ENCODE assay signal across 25 cellular contexts in genomic region chr20:16474342-16474741, GRCh38.
DNase-seq lines count a peak whose midpoint lies in the region; ATAC-seq, FAIRE-seq and TF ChIP-seq lines count a peak whose summit lies in the region.
"Had no signal": no experiment of that assay in that cellular context is flagged by ENCODE, and none has a peak within 500 bp of the region (broad histone marks: within the 10 kb centered on the region; RNA-seq: fewer than 3 reads in every experiment).

No MANE protein-coding gene starts in this region.

- no peak overlapping the region for H2AFZ ChIP-seq in hepatocyte

- no peaks in the 10 kb centered on the region for H3K79me2 ChIP-seq in hepatocyte

- 100% methylated on average over 2 of the region's 2 CpGs for WGBS in hepatocyte (ENCODE audit: low lambda C conversion rate, missing lambda C conversion rate)
- 84 to 87% methylated on average over 2 of the region's 2 CpGs for WGBS in tibial nerve, 2 donors

- no peak overlapping the region for H3K4me2 ChIP-seq in hepatocyte

- H4K20me1 ChIP-seq in hepatocyte (ENCODE audit: insufficient read depth, poor library complexity, severe bottlenecking), result no peaks in the 10 kb centered on the region

- no TSS peak for BruUV-seq in MCF 10A (replicated peaks; lab: Mats Ljungman, UMichigan)

- H3K4me3 ChIP-seq in breast epithelium, result no peak overlapping the region
- no peak overlapping the region for H3K4me3 ChIP-seq in hepatocyte
- no peak overlapping the region for H3K4me3 ChIP-seq in tibial nerve
- H3K4me3 ChIP-seq: SJCRH30 had no signal

- H3K9me3 Mint-ChIP-seq in MCF 10A (ENCODE audit: unreplicated experiment), result no peaks in the 10 kb centered on the region
- H3K9me3 Mint-ChIP-seq: CD8-positive, alpha-beta T cell had no signal

- no peaks in the 10 kb centered on the region for H3K27me3 Mint-ChIP-seq in MCF 10A (ENCODE audit: insufficient read depth, unreplicated experiment)
- H3K27me3 Mint-ChIP-seq: B cell had no signal

- no peaks in the 10 kb centered on the region for H3K36me3 ChIP-seq in breast epithelium
- H3K36me3 ChIP-seq in hepatocyte (replicated peaks; ENCODE audit: insufficient read depth, low read depth), result no peaks in the 10 kb centered on the region
- H3K36me3 ChIP-seq in tibial nerve, result peaks cover 0 to 8% (median 0%) of the 10 kb centered on the region in 3 donors
- H3K36me3 ChIP-seq: SJCRH30 had no signal

- TF ChIP-seq CTCF in MCF 10A (IDR thresholded peaks at IDR 0.05; ENCODE audit: unreplicated experiment) (no peak), breast epithelium (IDR thresholded peaks at IDR 0.05) (no peak), hepatocyte (IDR thresholded peaks at IDR 0.05; ENCODE audit: poor library complexity) (no peak), tibial nerve (IDR thresholded peaks at IDR 0.05) (no peak)

- H3K9me3 ChIP-seq in breast epithelium, result no peaks in the 10 kb centered on the region
- no peaks in the 10 kb centered on the region for H3K9me3 ChIP-seq in hepatocyte (ENCODE audit: low read depth)
- H3K9me3 ChIP-seq in tibial nerve, result no peaks in the 10 kb centered on the region
- H3K9me3 ChIP-seq: SJCRH30 had no signal

- FAIRE-seq in GM12891 (lab: Jason Lieb, UNC), result no peak
- FAIRE-seq: GM19239, H1 had no signal

- no peak for TF ChIP-seq POLR2A in breast epithelium (IDR thresholded peaks at IDR 0.05)
- TF ChIP-seq POLR2A in tibial nerve (IDR thresholded peaks at IDR 0.05), result no peak
- TF ChIP-seq POLR2A in GM12891 (IDR thresholded peaks at IDR 0.05; ENCODE audit: low read depth, low read length), result no peak

- H3K4me1 Mint-ChIP-seq in MCF 10A (ENCODE audit: insufficient read depth, unreplicated experiment), result no peaks in the 10 kb centered on the region

- H3K27ac Mint-ChIP-seq in MCF 10A (ENCODE audit: low read depth, unreplicated experiment), result peak overlapping the region; percentile 57
- H3K27ac Mint-ChIP-seq: B cell; CD8-positive, alpha-beta T cell had no signal

- POLR2A ChIA-PET in MCF 10A (lab: Yijun Ruan, JAX), result no interaction called here

- no peak for DNase-seq in MCF 10A (ENCODE audit: unreplicated experiment)
- no peak for DNase-seq in breast epithelium (ENCODE audit: low spot score in 2 of 2)
- DNase-seq in hepatocyte (ENCODE audit: low spot score), result no peak
- peak; percentile 15 for DNase-seq in pons (ENCODE audit: low spot score)
- no peak for DNase-seq in tibial nerve (ENCODE audit: low spot score in 2 of 2)
- no peak for DNase-seq in NCI-H2171 (lab: John Stamatoyannopoulos, UW)
- DNase-seq in GM12891 (ENCODE audit: insufficient read length, low spot score), result no peak
- DNase-seq: CD8-positive, alpha-beta T cell; DND-41; HCEC 1CT; Karpas-422; NCI-H1092 treated with DMSO at 0.1 percent for 48 hours; NCI-H1436; NCI-H187 treated with DMSO at 0.1 percent for 48 hours; NCI-H524; NCI-H774; NK-92 treated with Interleukin-12 subunit alpha and Interleukin-12 subunit beta, amount 100 ng/mL, for 24 hours; PC-3; SJCRH30 had no signal

- peak in 1 of 2 donors; percentile 64 for TF ChIP-seq EP300 in tibial nerve (IDR thresholded peaks at IDR 0.05)

- no peaks in the 10 kb centered on the region for H3K27me3 ChIP-seq in breast epithelium
- H3K27me3 ChIP-seq in hepatocyte, result no peaks in the 10 kb centered on the region
- H3K27me3 ChIP-seq in tibial nerve, result no peaks in the 10 kb centered on the region
- H3K27me3 ChIP-seq: SJCRH30 had no signal

- CTCF ChIA-PET in MCF 10A (lab: Yijun Ruan, JAX), result interaction anchor here (0.5 to 2.2 kb wide), 4 partner anchors 13 to 1513 kb away, joined by 3 to 23 read pairs (median 4); no protein-coding TSS in a partner anchor

- intact Hi-C loops in MCF 10A (cut with micrococcal nuclease) (no loop called here), breast epithelium (cut with DNase I; ENCODE audit: low total_unique reads) (no loop called here)

- no peaks in the 10 kb centered on the region for H3K9me2 ChIP-seq in hepatocyte (replicated peaks; ENCODE audit: insufficient read depth)

- no peaks in the 10 kb centered on the region for H3K36me3 Mint-ChIP-seq in MCF 10A (ENCODE audit: insufficient read depth, unreplicated experiment)

- no peak overlapping the region for H3K4me3 Mint-ChIP-seq in MCF 10A (ENCODE audit: unreplicated experiment)
- H3K4me3 Mint-ChIP-seq: B cell; CD8-positive, alpha-beta T cell had no signal

- H3K27ac ChIP-seq in breast epithelium (no peak overlapping the region), hepatocyte (peak overlapping the region; percentile 38), tibial nerve (peak overlapping the region in 3 of 4 donors; percentile 4 to 77 (median 61))
- H3K27ac ChIP-seq: 22Rv1, C4-2B, SJCRH30 had no signal

- peaks cover 0 to 4% of the 10 kb centered on the region in 2 donors for H3K4me1 ChIP-seq in breast epithelium
- peaks cover 33% of the 10 kb centered on the region for H3K4me1 ChIP-seq in hepatocyte (ENCODE audit: insufficient read depth)
- H3K4me1 ChIP-seq in tibial nerve, result peaks cover 0 to 26% (median 2%) of the 10 kb centered on the region in 4 donors

- ATAC-seq in HG02642 (IDR thresholded peaks at IDR 0.05; ENCODE audit: poor library complexity, unreplicated experiment), result no peak
- ATAC-seq: CD8-positive, alpha-beta T cell; PC-3 had no signal

TF ChIP-seq in GM12891, 5 proteins besides CTCF, POLR2A, EP300 and RAD21:
- TF ChIP-seq POLR2AphosphoS5 (IDR thresholded peaks at IDR 0.05; ENCODE audit: low read depth, low read length), result no peak
- no peak for TF ChIP-seq TAF1 (IDR thresholded peaks at IDR 0.05; ENCODE audit: low read depth, low read length)
- no peak for TF ChIP-seq SPI1 (IDR thresholded peaks at IDR 0.05; ENCODE audit: low read depth, low read length)
- no peak for TF ChIP-seq POU2F2 (IDR thresholded peaks at IDR 0.05; ENCODE audit: low read depth, low read length)
- TF ChIP-seq PAX5 (IDR thresholded peaks at IDR 0.05; ENCODE audit: insufficient read depth, low read length, severe bottlenecking), result no peak

Comparison
In these comparisons a context has a peak if more than half of its experiments do, and no peak if none do; other contexts are left out.
1. H3K27ac ChIP-seq: peak in hepatocyte (single experiment) and tibial nerve (3 of 4); none in breast epithelium (0 of 2).